In the genomic region with DNA sequence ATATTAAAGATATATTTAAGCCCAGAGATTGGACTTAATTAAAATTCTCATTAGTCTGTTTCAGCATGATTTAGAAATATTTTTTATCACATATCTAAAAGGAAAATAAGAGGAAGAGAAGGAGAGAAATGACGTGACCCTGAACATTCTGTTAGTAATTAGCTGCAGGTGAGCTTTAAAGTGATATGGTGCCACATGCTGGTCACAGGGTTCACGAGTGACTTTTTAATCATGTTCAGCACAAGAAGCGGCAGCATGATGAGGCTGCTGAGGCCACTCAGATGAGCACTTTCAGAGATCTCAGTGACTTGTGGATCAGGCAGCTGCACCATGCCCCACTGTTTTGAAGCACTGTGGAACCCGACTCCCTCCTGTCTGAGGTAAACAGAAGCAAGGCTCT, we compare ENCODE assay signal across 24 cellular contexts. TPM values are rescaled to one million over a fixed set of nuclear protein-coding genes. Genes with fewer than 3 reads are reported as not detected.
"Had no signal": no experiment of that assay in that cellular context is flagged by ENCODE, and none has a peak within 500 bp of the region (broad histone marks: within the 10 kb centered on the region; RNA-seq: fewer than 3 reads in every experiment).

No MANE protein-coding gene starts in this region.

- H3K9me3 Mint-ChIP-seq: endodermal cell, neural crest cell had no signal

- H3K4me1 ChIP-seq: colonic mucosa, heart left ventricle, left lung, lower lobe of right lung had no signal

- H3K9me3 ChIP-seq: colonic mucosa, left lung, lower lobe of right lung had no signal

- H3K4me3 ChIP-seq: colonic mucosa, heart left ventricle, left lung, lower lobe of right lung had no signal

- H3K4me1 Mint-ChIP-seq: endodermal cell, memory B cell, mesothelial cell of epicardium, natural killer cell, neural crest cell had no signal

- H3K27me3 ChIP-seq: colonic mucosa, heart left ventricle, left lung had no signal

- ATAC-seq: heart left ventricle, left lung, lower lobe of right lung, natural killer cell had no signal

- DNase-seq: colonic mucosa; dermis blood vessel endothelial cell; effector CD4-positive, alpha-beta T cell; endodermal cell; heart left ventricle; hypothalamus; kidney glomerular epithelial cell; left lung; lower lobe of right lung; natural killer cell; posterior cingulate gyrus; small intestine; stimulated activated CD4-positive, alpha-beta T cell treated with anti-CD3 and anti-CD28 coated beads, Interleukin-12 subunit alpha, Interleukin-12 subunit beta, amount 100 ng/mL, for 4 hours; stimulated activated naive CD4-positive, alpha-beta T cell treated with Interleukin-2 at 50 U/mL for 16 hours; trophoblast cell had no signal

- H3K36me3 ChIP-seq: colonic mucosa, heart left ventricle, left lung, lower lobe of right lung had no signal

- H3K27ac Mint-ChIP-seq: endodermal cell, memory B cell, mesothelial cell of epicardium, natural killer cell had no signal

- H3K4me3 Mint-ChIP-seq: endodermal cell, memory B cell, mesothelial cell of epicardium, natural killer cell, neural crest cell had no signal

- H3K36me3 Mint-ChIP-seq: memory B cell, mesothelial cell of epicardium, natural killer cell had no signal

- H3K27ac ChIP-seq: colonic mucosa, heart left ventricle, left lung, lower lobe of right lung had no signal

RNA-seq across cellular contexts. Expression of a gene that starts 37.9 kb away (rescaled TPM):
- total RNA-seq: dermis blood vessel endothelial cell, endodermal cell, endothelial cell of umbilical vein, glomerular endothelial cell, heart left ventricle, mesothelial cell of epicardium, myocyte, natural killer cell, neural crest cell, osteocyte, pulmonary artery endothelial cell had no signal
- polyA plus RNA-seq: endothelial cell of umbilical vein, esophagus, heart left ventricle had no signal
